ENCODE assay signal across 8 cellular contexts in genomic region chr5:145347026-145347616, GRCh38.
DNase-seq lines count a peak whose midpoint lies in the region; ATAC-seq and TF ChIP-seq lines count a peak whose summit lies in the region.

No MANE protein-coding gene starts in this region.

- TF ChIP-seq CTCF in GM12864 (IDR thresholded peaks at IDR 0.05; ENCODE audit: low read depth, low read length, missing control alignments), result peak; percentile 53
- TF ChIP-seq CTCF in vagina (IDR thresholded peaks at IDR 0.05), result no peak

- no peaks in the 10 kb centered on the region for H3K27me3 ChIP-seq in vagina

- CTCF ChIA-PET in activated CD8-positive, alpha-beta T cell treated with anti-CD3 and anti-CD28 coated beads, Interleukin-2, amount 10 ng/mL, durations not matched to agents 7 days and 5 days (lab: Charles Lee), result no interaction called here

- DNase-seq in GM12864 (ENCODE audit: low read depth) (no peak), SHP77 treated with DMSO at 0.1 percent for 48 hours (lab: John Stamatoyannopoulos, UW) (peak; percentile 3), left cardiac atrium (no peak), vagina (ENCODE audit: extremely low spot score in 2 of 2) (no peak)
- DNase-seq in activated CD8-positive, alpha-beta T cell treated with anti-CD3 and anti-CD28 coated beads, Interleukin-2, amount 10 ng/mL, durations not matched to agents 7 days and 5 days, result no peak
- DNase-seq in effector CD4-positive, alpha-beta T cell, result no peak
- DNase-seq in stimulated activated effector memory CD8-positive, alpha-beta T cell treated with anti-CD3 and anti-CD28 coated beads, Interleukin-12 subunit alpha, Interleukin-12 subunit beta, amount 100 ng/mL, for 72 hours (ENCODE audit: low spot score in 2 of 2), result no peak

- H3K9me3 ChIP-seq in vagina, result no peaks in the 10 kb centered on the region

- no peak overlapping the region for H3K27ac Mint-ChIP-seq in activated CD8-positive, alpha-beta T cell treated with anti-CD3 and anti-CD28 coated beads, Interleukin-2, amount 10 ng/mL, durations not matched to agents 7 days and 5 days
- no peak overlapping the region for H3K27ac Mint-ChIP-seq in stimulated activated effector memory CD8-positive, alpha-beta T cell treated with anti-CD3 and anti-CD28 coated beads, Interleukin-12 subunit alpha, Interleukin-12 subunit beta, amount 100 ng/mL, for 72 hours

- POLR2A ChIA-PET in activated CD8-positive, alpha-beta T cell treated with anti-CD3 and anti-CD28 coated beads, Interleukin-2, amount 10 ng/mL, durations not matched to agents 7 days and 5 days (lab: Charles Lee), result no interaction called here

- H3K4me1 ChIP-seq in vagina, result no peaks in the 10 kb centered on the region

- no peaks in the 10 kb centered on the region for H3K36me3 ChIP-seq in vagina

- H3K36me3 Mint-ChIP-seq in activated CD8-positive, alpha-beta T cell treated with anti-CD3 and anti-CD28 coated beads, Interleukin-2, amount 10 ng/mL, durations not matched to agents 7 days and 5 days (ENCODE audit: low read depth), result no peaks in the 10 kb centered on the region
- no peaks in the 10 kb centered on the region for H3K36me3 Mint-ChIP-seq in stimulated activated effector memory CD8-positive, alpha-beta T cell treated with anti-CD3 and anti-CD28 coated beads, Interleukin-12 subunit alpha, Interleukin-12 subunit beta, amount 100 ng/mL, for 72 hours

- H3K27ac ChIP-seq in vagina, result no peak overlapping the region

- H3K4me3 Mint-ChIP-seq in activated CD8-positive, alpha-beta T cell treated with anti-CD3 and anti-CD28 coated beads, Interleukin-2, amount 10 ng/mL, durations not matched to agents 7 days and 5 days, result no peak overlapping the region
- H3K4me3 Mint-ChIP-seq in stimulated activated effector memory CD8-positive, alpha-beta T cell treated with anti-CD3 and anti-CD28 coated beads, Interleukin-12 subunit alpha, Interleukin-12 subunit beta, amount 100 ng/mL, for 72 hours, result no peak overlapping the region

- intact Hi-C loops in left cardiac atrium (cut with DNase I) (no loop called here), vagina (cut with DNase I) (no loop called here)

- H3K4me1 Mint-ChIP-seq in activated CD8-positive, alpha-beta T cell treated with anti-CD3 and anti-CD28 coated beads, Interleukin-2, amount 10 ng/mL, durations not matched to agents 7 days and 5 days (ENCODE audit: low read depth), result no peaks in the 10 kb centered on the region
- no peaks in the 10 kb centered on the region for H3K4me1 Mint-ChIP-seq in stimulated activated effector memory CD8-positive, alpha-beta T cell treated with anti-CD3 and anti-CD28 coated beads, Interleukin-12 subunit alpha, Interleukin-12 subunit beta, amount 100 ng/mL, for 72 hours

- no peak for TF ChIP-seq POLR2A in vagina (IDR thresholded peaks at IDR 0.05)

- H3K4me3 ChIP-seq in GM12864 (ENCODE audit: low read depth, low read length) (no peak overlapping the region), vagina (no peak overlapping the region)

- no peaks in the 10 kb centered on the region for H3K9me3 Mint-ChIP-seq in activated CD8-positive, alpha-beta T cell treated with anti-CD3 and anti-CD28 coated beads, Interleukin-2, amount 10 ng/mL, durations not matched to agents 7 days and 5 days (ENCODE audit: insufficient read depth)
- H3K9me3 Mint-ChIP-seq in stimulated activated effector memory CD8-positive, alpha-beta T cell treated with anti-CD3 and anti-CD28 coated beads, Interleukin-12 subunit alpha, Interleukin-12 subunit beta, amount 100 ng/mL, for 72 hours, result no peaks in the 10 kb centered on the region

- H3K27me3 Mint-ChIP-seq in activated CD8-positive, alpha-beta T cell treated with anti-CD3 and anti-CD28 coated beads, Interleukin-2, amount 10 ng/mL, durations not matched to agents 7 days and 5 days (ENCODE audit: low read depth), result no peaks in the 10 kb centered on the region

- ATAC-seq in HG02884 (IDR thresholded peaks at IDR 0.05; ENCODE audit: unreplicated experiment) (peak; percentile 67), left cardiac atrium (peak; percentile 47 to 55)
- no peak for ATAC-seq in activated CD8-positive, alpha-beta T cell treated with anti-CD3 and anti-CD28 coated beads, Interleukin-2, amount 10 ng/mL, durations not matched to agents 7 days and 5 days
- no peak for ATAC-seq in stimulated activated effector memory CD8-positive, alpha-beta T cell treated with anti-CD3 and anti-CD28 coated beads, Interleukin-12 subunit alpha, Interleukin-12 subunit beta, amount 100 ng/mL, for 72 hours

Comparison
In these comparisons a context has a peak if more than half of its experiments do, and no peak if none do; other contexts are left out.
1. ATAC-seq: peak in HG02884 (single experiment) and left cardiac atrium (2 of 2); none in activated CD8-positive, alpha-beta T cell treated with anti-CD3 and anti-CD28 coated beads, Interleukin-2, amount 10 ng/mL, durations not matched to agents 7 days and 5 days (single experiment) and stimulated activated effector memory CD8-positive, alpha-beta T cell treated with anti-CD3 and anti-CD28 coated beads, Interleukin-12 subunit alpha, Interleukin-12 subunit beta, amount 100 ng/mL, for 72 hours (single experiment).